33 cellular contexts compared by ENCODE assay signal in genomic region chr6:136926383-136926782, GRCh38. TPM values are rescaled to one million over a fixed set of nuclear protein-coding genes. Genes with fewer than 3 reads are reported as not detected.
DNase-seq lines count a peak whose midpoint lies in the region; TF ChIP-seq lines count a peak whose summit lies in the region.
"Had no signal": no experiment of that assay in that cellular context is flagged by ENCODE, and none has a peak within 500 bp of the region (broad histone marks: within the 10 kb centered on the region; RNA-seq: fewer than 3 reads in every experiment).

No MANE protein-coding gene starts in this region.

- TF ChIP-seq CTCF in esophagus muscularis mucosa (IDR thresholded peaks at IDR 0.05), result no peak
- no peak for TF ChIP-seq CTCF in osteoblast (IDR thresholded peaks at IDR 0.05; ENCODE audit: extremely low read depth, low read depth, low read length)

- H3K4me1 ChIP-seq in esophagus muscularis mucosa (peaks cover 20 to 26% (median 25%) of the 10 kb centered on the region in 4 donors), osteoblast (ENCODE audit: insufficient read depth, low read length) (peaks cover 5% of the 10 kb centered on the region)
- H3K4me1 ChIP-seq: A549, BE2C, Caco-2 had no signal

- WGBS in esophagus muscularis mucosa, result 95% methylated on average over 2 of the region's 2 CpGs

- DNase-seq in esophagus muscularis mucosa (ENCODE audit: extremely low spot score) (peak; percentile 75), osteoblast (ENCODE audit: insufficient read length, low spot score, missing footprints) (peak; percentile 69), glomerular visceral epithelial cell (ENCODE audit: extremely low spot score) (no peak), AG20443 (ENCODE audit: low spot score) (no peak)
- DNase-seq: 8988T; ACHN; AML-193; BE2C; C1 segment of cervical spinal cord; Caco-2; Calu3; CD4-positive, alpha-beta memory T cell; CD4-positive, alpha-beta T cell; CD4-positive, CD25-positive, alpha-beta regulatory T cell; CD8-positive, alpha-beta memory T cell; CD8-positive, alpha-beta T cell; COR-L47; DMS 273 treated with DMSO at 0.1 percent for 48 hours; DMS153; DMS53; DMS79; DMS79 treated with DMSO at 0.1 percent for 48 hours; DND-41; EL had no signal

- no peak for TF ChIP-seq EP300 in esophagus muscularis mucosa (IDR thresholded peaks at IDR 0.05)

- intact Hi-C loops in esophagus muscularis mucosa (cut with DNase I), result no loop called here

- H3K79me2 ChIP-seq in osteoblast (ENCODE audit: insufficient read depth, low read length), result no peaks in the 10 kb centered on the region

- no peak overlapping the region for H3K4me3 ChIP-seq in esophagus muscularis mucosa
- no peak overlapping the region for H3K4me3 ChIP-seq in osteoblast (ENCODE audit: insufficient read depth, low read length)
- H3K4me3 ChIP-seq: A549; BLaER1; BLaER1 treated with 17β-estradiol and CSF1 and Interleukin-3, amounts not matched to agents 10 nM and 100 nM had no signal

- H4K20me1 ChIP-seq in osteoblast (ENCODE audit: insufficient read depth, low read length), result no peaks in the 10 kb centered on the region

- H3K9me3 ChIP-seq in esophagus muscularis mucosa (no peaks in the 10 kb centered on the region), osteoblast (ENCODE audit: low read depth, low read length) (no peaks in the 10 kb centered on the region)
- H3K9me3 ChIP-seq: A549, BE2C, Caco-2 had no signal

- no peak overlapping the region for H3K4me2 ChIP-seq in osteoblast (ENCODE audit: insufficient read depth, low read length)
- H3K4me2 ChIP-seq: A549; BLaER1; BLaER1 treated with 17β-estradiol and CSF1 and Interleukin-3, amounts not matched to agents 10 nM and 100 nM had no signal

- no peak overlapping the region for H3K27ac ChIP-seq in esophagus muscularis mucosa (replicated peaks in 1 of 4)
- H3K27ac ChIP-seq in osteoblast (ENCODE audit: low read depth, low read length), result no peak overlapping the region
- H3K27ac ChIP-seq: 22Rv1; A549; BLaER1; BLaER1 treated with 17β-estradiol and CSF1 and Interleukin-3, amounts not matched to agents 10 nM and 100 nM; C4-2B had no signal

- H2AFZ ChIP-seq in osteoblast (ENCODE audit: low read length), result no peak overlapping the region

- no peak for TF ChIP-seq POLR2A in esophagus muscularis mucosa (IDR thresholded peaks at IDR 0.05; ENCODE audit: low read depth)

- H3K36me3 ChIP-seq in esophagus muscularis mucosa, result no peaks in the 10 kb centered on the region
- H3K36me3 ChIP-seq in osteoblast (ENCODE audit: insufficient read depth, low read length), result no peaks in the 10 kb centered on the region
- H3K36me3 ChIP-seq: BLaER1; BLaER1 treated with 17β-estradiol and CSF1 and Interleukin-3, amounts not matched to agents 10 nM and 100 nM had no signal

- peaks cover 0 to 33% (median 22%) of the 10 kb centered on the region in 4 donors for H3K27me3 ChIP-seq in esophagus muscularis mucosa
- H3K27me3 ChIP-seq in osteoblast (ENCODE audit: insufficient read depth, low read length), result peaks cover 42% of the 10 kb centered on the region
- H3K27me3 ChIP-seq: BE2C had no signal

RNA-seq across cellular contexts. Expression of gene SLC35D3, which starts 4.3 kb away (rescaled TPM):
- under 1 TPM in 3 of 4 donors, not detected in 1; 0.11 to 0.42 (median 0.17) TPM for total RNA-seq in esophagus muscularis mucosa
- total RNA-seq in osteoblast, result not detected in 2 replicates
- total RNA-seq: A172; A673; B cell; Calu3; CD4-positive, alpha-beta memory T cell; CD4-positive, alpha-beta T cell; CD8-positive, alpha-beta memory T cell; CD8-positive, alpha-beta T cell; Daoy had no signal

Comparison
In these comparisons a context has a peak if more than half of its experiments do, and no peak if none do; other contexts are left out.
1. DNase-seq: peak in esophagus muscularis mucosa (single experiment) and osteoblast (single experiment); none in glomerular visceral epithelial cell (single experiment) and AG20443 (single experiment).